In genomic region chr14:103444837-103445524, GRCh38 we compare ENCODE assay signal across 12 cellular contexts. TPM values are rescaled to one million over a fixed set of nuclear protein-coding genes. Genes with fewer than 3 reads are reported as not detected.
DNase-seq lines count a peak whose midpoint lies in the region; FAIRE-seq and TF ChIP-seq lines count a peak whose summit lies in the region.
"Had no signal": no experiment of that assay in that cellular context is flagged by ENCODE, and none has a peak within 500 bp of the region (broad histone marks: within the 10 kb centered on the region; RNA-seq: fewer than 3 reads in every experiment).

No MANE protein-coding gene starts in this region.

- peak overlapping the region; percentile 56 for H3K27ac ChIP-seq in hepatocyte
- no peak overlapping the region for H3K27ac ChIP-seq in breast epithelium

- H3K27me3 ChIP-seq in bronchial epithelial cell (ENCODE audit: control insufficient read depth, insufficient read depth, low read length) (no peaks in the 10 kb centered on the region), hepatocyte (no peaks in the 10 kb centered on the region), breast epithelium (no peaks in the 10 kb centered on the region)
- H3K27me3 ChIP-seq: stomach had no signal

- WGBS in hepatocyte (ENCODE audit: low lambda C conversion rate, missing lambda C conversion rate): 45% methylated on average over 4 of the region's 4 CpGs

- peaks cover 4% of the 10 kb centered on the region for H3K36me3 ChIP-seq in bronchial epithelial cell (ENCODE audit: control insufficient read depth, insufficient read depth, low read length)
- no peaks in the 10 kb centered on the region for H3K36me3 ChIP-seq in hepatocyte (replicated peaks; ENCODE audit: insufficient read depth, low read depth)
- H3K36me3 ChIP-seq in breast epithelium: no peaks in the 10 kb centered on the region

- intact Hi-C loops in breast epithelium (cut with DNase I; ENCODE audit: low total_unique reads): no loop called here

- peaks cover 3% of the 10 kb centered on the region for H3K4me1 ChIP-seq in hepatocyte (ENCODE audit: insufficient read depth)
- H3K4me1 ChIP-seq in breast epithelium: no peaks in the 10 kb centered on the region

- H3K4me2 ChIP-seq in hepatocyte: no peak overlapping the region

- H2AFZ ChIP-seq in hepatocyte: no peak overlapping the region

- TF ChIP-seq CTCF in bronchial epithelial cell (IDR thresholded peaks at IDR 0.05; ENCODE audit: insufficient read depth, low read length, severe bottlenecking) (no peak), hepatocyte (IDR thresholded peaks at IDR 0.05; ENCODE audit: poor library complexity) (no peak), breast epithelium (IDR thresholded peaks at IDR 0.05) (no peak)

- no peak overlapping the region for H3K4me3 ChIP-seq in bronchial epithelial cell (ENCODE audit: low read depth, low read length)
- H3K4me3 ChIP-seq in hepatocyte: no peak overlapping the region
- H3K4me3 ChIP-seq in breast epithelium: no peak overlapping the region
- H3K4me3 ChIP-seq: stomach had no signal

- H3K79me2 ChIP-seq in hepatocyte: peaks cover 87% of the 10 kb centered on the region

- DNase-seq in NCI-H82 (lab: John Stamatoyannopoulos, UW) (peak; percentile 7), NCI-H82 treated with DMSO at 0.1 percent for 48 hours (lab: John Stamatoyannopoulos, UW; ENCODE audit: unreplicated experiment) (no peak), bronchial epithelial cell (ENCODE audit: low read depth) (peak; percentile 13), hepatocyte (ENCODE audit: low spot score) (peak; percentile 49), superior temporal gyrus (ENCODE audit: extremely low spot score) (peak; percentile 45), breast epithelium (ENCODE audit: low spot score in 2 of 2) (no peak), COLO829 (ENCODE audit: low spot score) (no peak), EL (no peak)
- DNase-seq: kidney; NCI-H1092; stimulated activated CD4-positive, alpha-beta T cell treated with anti-CD3 and anti-CD28 coated beads, Interleukin-4, amount 100 ng/mL, for 1 hour; stomach had no signal

- no peaks in the 10 kb centered on the region for H3K9me2 ChIP-seq in hepatocyte (replicated peaks; ENCODE audit: insufficient read depth)

- no peak for FAIRE-seq in bronchial epithelial cell (lab: Jason Lieb, UNC)
- FAIRE-seq: kidney had no signal

- H3K9me3 ChIP-seq in hepatocyte (ENCODE audit: low read depth) (no peaks in the 10 kb centered on the region), breast epithelium (no peaks in the 10 kb centered on the region)
- H3K9me3 ChIP-seq: stomach had no signal

- peaks cover 22% of the 10 kb centered on the region for H4K20me1 ChIP-seq in hepatocyte (ENCODE audit: insufficient read depth, poor library complexity, severe bottlenecking)

- TF ChIP-seq POLR2A in breast epithelium (IDR thresholded peaks at IDR 0.05): no peak

RNA-seq across cellular contexts. Expression of gene MARK3, which starts 59.8 kb away (rescaled TPM):
- total RNA-seq in bronchial epithelial cell (77.9 and 98.7 TPM in 2 replicates), hepatocyte (59.2 and 71.7 TPM in 2 replicates), breast epithelium (100 to 1,000 TPM in 1 of 3 donors, 10 to 100 TPM in 2; 70.2 to 107 (median 87.5) TPM)
- 56.3 and 76.7 TPM in 2 replicates for polyA plus RNA-seq in hepatocyte

Comparison
In these comparisons a context has a peak if more than half of its experiments do, and no peak if none do; other contexts are left out.
1. DNase-seq: peak in NCI-H82 (single experiment), bronchial epithelial cell (single experiment), hepatocyte (single experiment) and superior temporal gyrus (single experiment); none in NCI-H82 treated with DMSO at 0.1 percent for 48 hours (single experiment), breast epithelium (0 of 2), COLO829 (single experiment) and EL (single experiment).